Comparison of ENCODE assay signal across 9 cellular contexts in the genomic region with DNA sequence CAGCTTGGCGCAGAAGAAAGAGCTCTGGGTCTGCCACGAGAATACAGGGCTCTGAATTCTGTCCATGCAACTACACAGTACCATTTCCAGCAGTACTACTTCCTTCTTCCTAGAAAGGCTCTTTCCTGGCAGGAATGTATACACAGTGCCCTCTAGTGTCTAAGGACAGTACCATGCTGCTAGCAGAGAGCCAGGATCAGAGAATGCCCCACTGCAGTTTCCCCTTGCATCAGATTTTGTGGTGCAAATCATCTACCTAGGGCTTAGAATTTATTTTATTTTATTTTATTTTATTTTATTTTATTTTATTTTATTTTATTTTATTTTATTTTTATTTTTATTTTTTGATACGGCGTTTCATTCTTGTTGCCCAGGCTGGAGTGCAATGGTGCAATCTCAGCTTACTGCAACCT. TPM values are rescaled to one million over a fixed set of nuclear protein-coding genes. Genes with fewer than 3 reads are reported as not detected.
DNase-seq lines count a peak whose midpoint lies in the region; ATAC-seq and TF ChIP-seq lines count a peak whose summit lies in the region.
"Had no signal": no experiment of that assay in that cellular context is flagged by ENCODE, and none has a peak within 500 bp of the region (broad histone marks: within the 10 kb centered on the region; RNA-seq: fewer than 3 reads in every experiment).

No MANE protein-coding gene starts in this region.

- ATAC-seq in GM21526 (IDR thresholded peaks at IDR 0.05; ENCODE audit: low FRiP score, unreplicated experiment): no peak

- peaks cover 3% of the 10 kb centered on the region for H3K9me3 Mint-ChIP-seq in mesothelial cell of epicardium
- H3K9me3 Mint-ChIP-seq: central memory CD8-positive, alpha-beta T cell had no signal

- H3K4me3 Mint-ChIP-seq in mesothelial cell of epicardium: no peak overlapping the region
- H3K4me3 Mint-ChIP-seq: central memory CD8-positive, alpha-beta T cell had no signal

- no peak overlapping the region for H3K4me3 ChIP-seq in WI38 (ENCODE audit: low read depth, low read length)

- no peak overlapping the region for H3K27ac Mint-ChIP-seq in mesothelial cell of epicardium

- no peaks in the 10 kb centered on the region for H3K4me1 Mint-ChIP-seq in mesothelial cell of epicardium
- H3K4me1 Mint-ChIP-seq: central memory CD8-positive, alpha-beta T cell had no signal

- DNase-seq in stimulated activated CD4-positive, alpha-beta T cell treated with anti-CD3 and anti-CD28 coated beads, Interleukin-15, amount 100 ng/mL, for 24 hours: peak; percentile 10
- DNase-seq in stimulated activated CD4-positive, alpha-beta T cell treated with anti-CD3 and anti-CD28 coated beads, Interleukin-4, amount 100 ng/mL, for 24 hours: no peak
- DNase-seq in NCI-H1092 (lab: John Stamatoyannopoulos, UW) (peak; percentile 5), left kidney (ENCODE audit: low read depth, low spot score) (peak; percentile 55), hypothalamus (lab: John Stamatoyannopoulos, UW) (no peak), mesothelial cell of epicardium (ENCODE audit: low spot score in 2 of 2, unreplicated experiment in 2 of 2) (no peak)

- TF ChIP-seq CTCF in WI38 (IDR thresholded peaks at IDR 0.05; ENCODE audit: low read depth, low read length) (peak; percentile 35; the same call in 1 of the 2 replicates), mesothelial cell of epicardium (IDR thresholded peaks at IDR 0.05; ENCODE audit: unreplicated experiment) (no peak)

- peaks cover 63% of the 10 kb centered on the region for H3K27me3 Mint-ChIP-seq in mesothelial cell of epicardium (ENCODE audit: low read depth)

- H3K36me3 Mint-ChIP-seq in mesothelial cell of epicardium: no peaks in the 10 kb centered on the region

RNA-seq across cellular contexts. Expression of gene PAX7, which starts 50.8 kb away (rescaled TPM):
- 0.07 TPM in 1 of 3 replicates, not detected in the others for total RNA-seq in mesothelial cell of epicardium

Comparison
In these comparisons a context has a peak if more than half of its experiments do, and no peak if none do; other contexts are left out.
1. DNase-seq: peak in stimulated activated CD4-positive, alpha-beta T cell treated with anti-CD3 and anti-CD28 coated beads, Interleukin-15, amount 100 ng/mL, for 24 hours (single experiment), NCI-H1092 (single experiment) and left kidney (single experiment); none in stimulated activated CD4-positive, alpha-beta T cell treated with anti-CD3 and anti-CD28 coated beads, Interleukin-4, amount 100 ng/mL, for 24 hours (single experiment), hypothalamus (0 of 51) and mesothelial cell of epicardium (0 of 2).